ENCODE assay signal across 9 cellular contexts in the genomic region with DNA sequence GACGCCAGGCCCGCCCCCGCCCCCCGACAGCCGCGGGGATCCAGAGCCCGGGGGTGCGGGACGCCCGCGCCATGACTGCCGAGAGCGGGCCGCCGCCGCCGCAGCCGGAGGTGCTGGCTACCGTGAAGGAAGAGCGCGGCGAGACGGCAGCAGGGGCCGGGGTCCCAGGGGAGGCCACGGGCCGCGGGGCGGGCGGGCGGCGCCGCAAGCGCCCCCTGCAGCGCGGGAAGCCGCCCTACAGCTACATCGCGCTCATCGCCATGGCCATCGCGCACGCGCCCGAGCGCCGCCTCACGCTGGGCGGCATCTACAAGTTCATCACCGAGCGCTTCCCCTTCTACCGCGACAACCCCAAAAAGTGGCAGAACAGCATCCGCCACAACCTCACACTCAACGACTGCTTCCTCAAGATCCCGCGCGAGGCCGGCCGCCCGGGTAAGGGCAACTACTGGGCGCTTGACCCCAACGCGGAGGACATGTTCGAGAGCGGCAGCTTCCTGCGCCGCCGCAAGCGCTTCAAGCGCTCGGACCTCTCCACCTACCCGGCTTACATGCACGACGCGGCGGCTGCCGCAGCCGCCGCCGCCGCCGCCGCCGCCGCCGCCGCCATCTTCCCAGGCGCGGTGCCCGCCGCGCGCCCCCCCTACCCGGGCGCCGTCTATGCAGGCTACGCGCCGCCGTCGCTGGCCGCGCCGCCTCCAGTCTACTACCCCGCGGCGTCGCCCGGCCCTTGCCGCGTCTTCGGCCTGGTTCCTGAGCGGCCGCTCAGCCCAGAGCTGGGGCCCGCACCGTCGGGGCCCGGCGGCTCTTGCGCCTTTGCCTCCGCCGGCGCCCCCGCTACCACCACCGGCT. TPM values are rescaled to one million over a fixed set of nuclear protein-coding genes. Genes with fewer than 3 reads are reported as not detected.
DNase-seq lines count a peak whose midpoint lies in the region; ATAC-seq and TF ChIP-seq lines count a peak whose summit lies in the region.
"Had no signal": no experiment of that assay in that cellular context is flagged by ENCODE, and none has a peak within 500 bp of the region (broad histone marks: within the 10 kb centered on the region; RNA-seq: fewer than 3 reads in every experiment).

No MANE protein-coding gene starts in this region.

- peaks cover 78% of the 10 kb centered on the region for H3K27me3 Mint-ChIP-seq in activated T-helper 2 cell treated with anti-CD3 and anti-CD28 coated beads, Interferon-gamma antibody, Interleukin-2, Interleukin-4, amounts not matched to agents 10 μg/mL and 5 μg/mL and 100 μg/mL, durations not matched to agents 14 hours and 24 hours and 36 hours (ENCODE audit: low read depth)

- TF ChIP-seq CTCF in GM12864 (IDR thresholded peaks at IDR 0.05; ENCODE audit: low read depth, low read length, missing control alignments) = peak; percentile 37

- peak overlapping the region; percentile 86 for H3K4me3 Mint-ChIP-seq in activated T-helper 2 cell treated with anti-CD3 and anti-CD28 coated beads, Interferon-gamma antibody, Interleukin-2, Interleukin-4, amounts not matched to agents 10 μg/mL and 5 μg/mL and 100 μg/mL, durations not matched to agents 14 hours and 24 hours and 36 hours (ENCODE audit: low read depth)

- H3K9me3 Mint-ChIP-seq in activated T-helper 2 cell treated with anti-CD3 and anti-CD28 coated beads, Interferon-gamma antibody, Interleukin-2, Interleukin-4, amounts not matched to agents 10 μg/mL and 5 μg/mL and 100 μg/mL, durations not matched to agents 14 hours and 24 hours and 36 hours = no peaks in the 10 kb centered on the region

- H3K4me1 Mint-ChIP-seq in activated T-helper 2 cell treated with anti-CD3 and anti-CD28 coated beads, Interferon-gamma antibody, Interleukin-2, Interleukin-4, amounts not matched to agents 10 μg/mL and 5 μg/mL and 100 μg/mL, durations not matched to agents 14 hours and 24 hours and 36 hours (ENCODE audit: low read depth) = peaks cover 16% of the 10 kb centered on the region

- intact Hi-C loops in activated T-helper 2 cell treated with anti-CD3 and anti-CD28 coated beads, Interferon-gamma antibody, Interleukin-2, Interleukin-4, amounts not matched to agents 10 μg/mL and 5 μg/mL and 100 μg/mL, durations not matched to agents 14 hours and 24 hours and 36 hours (cut with micrococcal nuclease) = loop anchor here (5.0 kb wide), 2 partner anchors 142 to 352 kb away; partner anchors contain the start of gene TMOD1

- no peak overlapping the region for H3K27ac Mint-ChIP-seq in activated T-helper 2 cell treated with anti-CD3 and anti-CD28 coated beads, Interferon-gamma antibody, Interleukin-2, Interleukin-4, amounts not matched to agents 10 μg/mL and 5 μg/mL and 100 μg/mL, durations not matched to agents 14 hours and 24 hours and 36 hours

- H3K36me3 Mint-ChIP-seq in activated T-helper 2 cell treated with anti-CD3 and anti-CD28 coated beads, Interferon-gamma antibody, Interleukin-2, Interleukin-4, amounts not matched to agents 10 μg/mL and 5 μg/mL and 100 μg/mL, durations not matched to agents 14 hours and 24 hours and 36 hours (ENCODE audit: low read depth) = peaks cover 4% of the 10 kb centered on the region

- ATAC-seq in HG03439 (IDR thresholded peaks at IDR 0.05; ENCODE audit: unreplicated experiment) (no peak), HG02798 (IDR thresholded peaks at IDR 0.05; ENCODE audit: poor library complexity, unreplicated experiment) (no peak)

- DNase-seq in GM12864 (ENCODE audit: low read depth) (no peak), NCI-H526 (lab: John Stamatoyannopoulos, UW) (peak; percentile 45 to 85), putamen (ENCODE audit: low spot score) (no peak)
- DNase-seq in activated T-helper 2 cell treated with anti-CD3 and anti-CD28 coated beads, Interferon-gamma antibody, Interleukin-2, Interleukin-4, amounts not matched to agents 10 μg/mL and 5 μg/mL and 100 μg/mL, durations not matched to agents 14 hours and 24 hours and 36 hours (ENCODE audit: low spot score) = peak; percentile 61
- peak; percentile 64 for DNase-seq in stimulated activated CD4-positive, alpha-beta T cell treated with anti-CD3 and anti-CD28 coated beads, Interleukin-4, amount 100 ng/mL, for 1 hour
- DNase-seq: right lobe of liver had no signal

- peak overlapping the region; percentile 50 for H3K4me3 ChIP-seq in GM12864 (ENCODE audit: low read depth, low read length)
- H3K4me3 ChIP-seq in iPS-11a (ENCODE audit: low read depth, low read length) = peak overlapping the region; percentile 35

RNA-seq across cellular contexts. Expression of gene FOXE1, which starts 1.0 kb away (rescaled TPM):
- total RNA-seq in activated T-helper 2 cell treated with anti-CD3 and anti-CD28 coated beads, Interferon-gamma antibody, Interleukin-2, Interleukin-4, amounts not matched to agents 10 μg/mL and 5 μg/mL and 100 μg/mL, durations not matched to agents 14 hours and 24 hours and 36 hours = not detected in 2 replicates
- total RNA-seq: right lobe of liver had no signal

Comparison
In these comparisons a context has a peak if more than half of its experiments do, and no peak if none do; other contexts are left out.
1. DNase-seq: peak in NCI-H526 (2 of 2), activated T-helper 2 cell treated with anti-CD3 and anti-CD28 coated beads, Interferon-gamma antibody, Interleukin-2, Interleukin-4, amounts not matched to agents 10 μg/mL and 5 μg/mL and 100 μg/mL, durations not matched to agents 14 hours and 24 hours and 36 hours (single experiment) and stimulated activated CD4-positive, alpha-beta T cell treated with anti-CD3 and anti-CD28 coated beads, Interleukin-4, amount 100 ng/mL, for 1 hour (single experiment); none in GM12864 (single experiment) and putamen (single experiment).